ENCODE assay signal across 2 cellular contexts in genomic region chr2:1429895-1430294, GRCh38.
TF ChIP-seq lines count a peak whose summit lies in the region.

No MANE protein-coding gene starts in this region.

TF ChIP-seq in GM23338, 12 proteins besides CTCF, POLR2A, EP300 and RAD21:
- no peak for TF ChIP-seq ZNF114 (CRISPR knock-in tag; IDR thresholded peaks at IDR 0.05)
- TF ChIP-seq, protein P1, sequence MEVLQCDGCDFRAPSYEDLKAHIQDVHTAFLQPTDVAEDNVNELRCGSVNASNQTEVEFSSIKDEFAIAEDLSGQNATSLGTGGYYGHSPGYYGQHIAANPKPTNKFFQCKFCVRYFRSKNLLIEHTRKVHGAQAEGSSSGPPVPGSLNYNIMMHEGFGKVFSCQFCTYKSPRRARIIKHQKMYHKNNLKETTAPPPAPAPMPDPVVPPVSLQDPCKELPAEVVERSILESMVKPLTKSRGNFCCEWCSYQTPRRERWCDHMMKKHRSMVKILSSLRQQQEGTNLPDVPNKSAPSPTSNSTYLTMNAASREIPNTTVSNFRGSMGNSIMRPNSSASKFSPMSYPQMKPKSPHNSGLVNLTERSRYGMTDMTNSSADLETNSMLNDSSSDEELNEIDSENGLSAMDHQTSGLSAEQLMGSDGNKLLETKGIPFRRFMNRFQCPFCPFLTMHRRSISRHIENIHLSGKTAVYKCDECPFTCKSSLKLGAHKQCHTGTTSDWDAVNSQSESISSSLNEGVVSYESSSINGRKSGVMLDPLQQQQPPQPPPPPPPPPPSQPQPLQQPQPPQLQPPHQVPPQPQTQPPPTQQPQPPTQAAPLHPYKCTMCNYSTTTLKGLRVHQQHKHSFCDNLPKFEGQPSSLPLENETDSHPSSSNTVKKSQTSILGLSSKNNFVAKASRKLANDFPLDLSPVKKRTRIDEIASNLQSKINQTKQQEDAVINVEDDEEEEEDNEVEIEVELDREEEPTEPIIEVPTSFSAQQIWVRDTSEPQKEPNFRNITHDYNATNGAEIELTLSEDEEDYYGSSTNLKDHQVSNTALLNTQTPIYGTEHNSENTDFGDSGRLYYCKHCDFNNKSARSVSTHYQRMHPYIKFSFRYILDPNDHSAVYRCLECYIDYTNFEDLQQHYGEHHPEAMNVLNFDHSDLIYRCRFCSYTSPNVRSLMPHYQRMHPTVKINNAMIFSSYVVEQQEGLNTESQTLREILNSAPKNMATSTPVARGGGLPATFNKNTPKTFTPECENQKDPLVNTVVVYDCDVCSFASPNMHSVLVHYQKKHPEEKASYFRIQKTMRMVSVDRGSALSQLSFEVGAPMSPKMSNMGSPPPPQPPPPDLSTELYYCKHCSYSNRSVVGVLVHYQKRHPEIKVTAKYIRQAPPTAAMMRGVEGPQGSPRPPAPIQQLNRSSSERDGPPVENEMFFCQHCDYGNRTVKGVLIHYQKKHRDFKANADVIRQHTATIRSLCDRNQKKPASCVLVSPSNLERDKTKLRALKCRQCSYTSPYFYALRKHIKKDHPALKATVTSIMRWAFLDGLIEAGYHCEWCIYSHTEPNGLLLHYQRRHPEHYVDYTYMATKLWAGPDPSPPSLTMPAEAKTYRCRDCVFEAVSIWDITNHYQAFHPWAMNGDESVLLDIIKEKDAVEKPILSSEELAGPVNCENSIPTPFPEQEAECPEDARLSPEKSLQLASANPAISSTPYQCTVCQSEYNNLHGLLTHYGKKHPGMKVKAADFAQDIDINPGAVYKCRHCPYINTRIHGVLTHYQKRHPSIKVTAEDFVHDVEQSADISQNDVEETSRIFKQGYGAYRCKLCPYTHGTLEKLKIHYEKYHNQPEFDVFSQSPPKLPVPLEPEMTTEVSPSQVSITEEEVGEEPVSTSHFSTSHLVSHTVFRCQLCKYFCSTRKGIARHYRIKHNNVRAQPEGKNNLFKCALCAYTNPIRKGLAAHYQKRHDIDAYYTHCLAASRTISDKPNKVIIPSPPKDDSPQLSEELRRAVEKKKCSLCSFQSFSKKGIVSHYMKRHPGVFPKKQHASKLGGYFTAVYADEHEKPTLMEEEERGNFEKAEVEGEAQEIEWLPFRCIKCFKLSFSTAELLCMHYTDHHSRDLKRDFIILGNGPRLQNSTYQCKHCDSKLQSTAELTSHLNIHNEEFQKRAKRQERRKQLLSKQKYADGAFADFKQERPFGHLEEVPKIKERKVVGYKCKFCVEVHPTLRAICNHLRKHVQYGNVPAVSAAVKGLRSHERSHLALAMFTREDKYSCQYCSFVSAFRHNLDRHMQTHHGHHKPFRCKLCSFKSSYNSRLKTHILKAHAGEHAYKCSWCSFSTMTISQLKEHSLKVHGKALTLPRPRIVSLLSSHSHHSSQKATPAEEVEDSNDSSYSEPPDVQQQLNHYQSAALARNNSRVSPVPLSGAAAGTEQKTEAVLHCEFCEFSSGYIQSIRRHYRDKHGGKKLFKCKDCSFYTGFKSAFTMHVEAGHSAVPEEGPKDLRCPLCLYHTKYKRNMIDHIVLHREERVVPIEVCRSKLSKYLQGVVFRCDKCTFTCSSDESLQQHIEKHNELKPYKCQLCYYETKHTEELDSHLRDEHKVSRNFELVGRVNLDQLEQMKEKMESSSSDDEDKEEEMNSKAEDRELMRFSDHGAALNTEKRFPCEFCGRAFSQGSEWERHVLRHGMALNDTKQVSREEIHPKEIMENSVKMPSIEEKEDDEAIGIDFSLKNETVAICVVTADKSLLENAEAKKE (CRISPR knock-in tag; IDR thresholded peaks at IDR 0.05): 0 out of 2 replicates have a peak, but pooled peaks have one; percentile 18

TF ChIP-seq in H1, 55 proteins besides CTCF, POLR2A, EP300 and RAD21:
- TF ChIP-seq GTF2F1 (IDR thresholded peaks at IDR 0.05; ENCODE audit: borderline replicate concordance, low read depth, low read length) (no peak), CBX8 (IDR thresholded peaks at IDR 0.05; ENCODE audit: borderline replicate concordance, low read depth, low read length) (no peak), EZH2 (IDR thresholded peaks at IDR 0.05; ENCODE audit: low read depth, low read length, severe bottlenecking) (no peak), SUZ12 (IDR thresholded peaks at IDR 0.05; ENCODE audit: low read length) (no peak), TEAD4 (IDR thresholded peaks at IDR 0.05; ENCODE audit: low read depth, low read length) (no peak), SP1 (IDR thresholded peaks at IDR 0.05; ENCODE audit: low read depth, low read length) (no peak), CHD2 (IDR thresholded peaks at IDR 0.05; ENCODE audit: low read length) (no peak), TAF7 (optimal IDR thresholded peaks at IDR 0.05; ENCODE audit: borderline replicate concordance, low read depth, low read length) (no peak), CHD1 (IDR thresholded peaks at IDR 0.05; ENCODE audit: low read depth, low read length) (no peak), SRF (IDR thresholded peaks at IDR 0.05; ENCODE audit: low read depth, low read length) (no peak), SIX5 (IDR thresholded peaks at IDR 0.05; ENCODE audit: low read depth, low read length) (no peak), SIN3A (conservative IDR thresholded peaks at IDR 0.05 in 1 of 2, IDR thresholded peaks at IDR 0.05 in 1 of 2; ENCODE audit: low read depth in 1 of 2, low read length in 2 of 2) (no peak), USF2 (IDR thresholded peaks at IDR 0.05; ENCODE audit: low read length) (no peak), JUN (IDR thresholded peaks at IDR 0.05; ENCODE audit: low read depth, low read length) (no peak)
- TF ChIP-seq, protein P2, sequence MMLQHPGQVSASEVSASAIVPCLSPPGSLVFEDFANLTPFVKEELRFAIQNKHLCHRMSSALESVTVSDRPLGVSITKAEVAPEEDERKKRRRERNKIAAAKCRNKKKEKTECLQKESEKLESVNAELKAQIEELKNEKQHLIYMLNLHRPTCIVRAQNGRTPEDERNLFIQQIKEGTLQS (IDR thresholded peaks at IDR 0.05; ENCODE audit: insufficient read depth, low read depth, low read length): no peak
